In the genomic region with DNA sequence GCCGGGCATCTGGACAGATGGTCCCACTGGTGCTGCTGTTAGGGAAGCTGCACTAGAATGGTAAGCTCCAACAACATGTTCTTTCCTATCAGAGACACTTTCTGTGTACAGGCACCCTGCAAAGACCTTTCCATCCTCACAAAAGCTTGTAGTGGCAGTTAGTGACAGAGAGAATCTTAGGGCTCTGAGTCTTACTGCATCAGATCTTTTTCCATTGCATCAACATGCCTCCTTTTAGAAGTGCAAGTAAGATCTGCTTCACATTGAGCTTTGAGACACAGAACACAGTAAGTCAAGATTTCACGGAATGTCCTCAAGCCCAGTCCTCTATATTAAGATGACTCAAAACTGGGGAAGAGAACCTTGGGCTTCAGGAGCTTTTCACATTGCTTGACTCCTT, we compare ENCODE assay signal across 16 cellular contexts. TPM values are rescaled to one million over a fixed set of nuclear protein-coding genes. Genes with fewer than 3 reads are reported as not detected.
A peak's percentile ranks its signal among the peaks of the same experiment; 100 is the strongest.
DNase-seq lines count a peak whose midpoint lies in the region; ATAC-seq and TF ChIP-seq lines count a peak whose summit lies in the region.
"Had no signal": no experiment of that assay in that cellular context is flagged by ENCODE, and none has a peak within 500 bp of the region (broad histone marks: within the 10 kb centered on the region; RNA-seq: fewer than 3 reads in every experiment).

No MANE protein-coding gene starts in this region.

- peak overlapping the region; percentile 32 for H3K27ac ChIP-seq in CD4-positive, alpha-beta memory T cell (ENCODE audit: low read depth, low read length)
- H3K27ac ChIP-seq in Karpas-422 (ENCODE audit: low read length) (no peak overlapping the region), ascending aorta (peak overlapping the region; percentile 27 to 73)
- H3K27ac ChIP-seq in naive thymus-derived CD4-positive, alpha-beta T cell (ENCODE audit: low read depth, low read length), result peak overlapping the region; percentile 96
- H3K27ac ChIP-seq: psoas muscle had no signal

- POLR2A ChIA-PET in CD4-positive, alpha-beta memory T cell (lab: Charles Lee; ENCODE audit: partially characterized antibody), result interaction anchor here (0.7 to 25.4 kb wide), 15 partner anchors 8 to 308 kb away, joined by 3 to 743 read pairs (median 4); a partner anchor contains a TSS
- POLR2A ChIA-PET in naive thymus-derived CD4-positive, alpha-beta T cell (lab: Charles Lee), result interaction anchor here (1.4 to 27.5 kb wide), 8 partner anchors 8 to 154 kb away, joined by 3 to 643 read pairs (median 212); a partner anchor contains a TSS

- H3K79me2 ChIP-seq in Karpas-422 (ENCODE audit: low read length), result no peaks in the 10 kb centered on the region

- H3K9me3 Mint-ChIP-seq in CD4-positive, alpha-beta memory T cell, result peaks cover 0 to 2% (median 0%) of the 10 kb centered on the region in 8 donors
- peaks cover 0 to 17% (median 2%) of the 10 kb centered on the region in 11 donors for H3K9me3 Mint-ChIP-seq in naive thymus-derived CD4-positive, alpha-beta T cell
- H3K9me3 Mint-ChIP-seq: mesothelial cell of epicardium; stimulated activated naive CD8-positive, alpha-beta T cell treated with anti-CD3 and anti-CD28 coated beads, Interleukin-15, amount 100 ng/mL, for 72 hours; WTC11 had no signal

- no peak for DNase-seq in CD4-positive, alpha-beta memory T cell
- DNase-seq in Karpas-422 (peak; percentile 7), ascending aorta (ENCODE audit: low spot score in 2 of 2) (no peak), ureter (ENCODE audit: low spot score) (no peak), HuH-7.5 (ENCODE audit: low spot score) (no peak)
- DNase-seq in naive thymus-derived CD4-positive, alpha-beta T cell, result peak in 3 of 9 donors; percentile 59 to 75 (median 61)
- DNase-seq: COR-L47, NCI-H1930, NCI-H774, psoas muscle had no signal

- H3K9me2 ChIP-seq in Karpas-422 (replicated peaks; ENCODE audit: insufficient read depth, low read length), result no peaks in the 10 kb centered on the region

- no peak for TF ChIP-seq CTCF in ascending aorta (IDR thresholded peaks at IDR 0.05)

- no peak overlapping the region for H3K4me2 ChIP-seq in Karpas-422 (ENCODE audit: low read depth, low read length, poor library complexity, severe bottlenecking)

- CTCF ChIA-PET in CD4-positive, alpha-beta memory T cell (lab: Charles Lee; ENCODE audit: partially characterized antibody), result interaction anchor here (1.0 to 1.9 kb wide), 5 partner anchors 8 to 155 kb away, joined by 3 to 8 read pairs (median 5); no protein-coding TSS in a partner anchor
- CTCF ChIA-PET in naive thymus-derived CD4-positive, alpha-beta T cell (lab: Charles Lee), result interaction anchor here (0.8 to 1.5 kb wide), 5 partner anchors 12 to 52 kb away, joined by 3 read pairs; a partner anchor contains a TSS

- intact Hi-C loops in CD4-positive, alpha-beta memory T cell (cut with micrococcal nuclease), result no loop called here
- intact Hi-C loops in ascending aorta (cut with DNase I), result no loop called here
- intact Hi-C loops in naive thymus-derived CD4-positive, alpha-beta T cell (cut with micrococcal nuclease), result loop anchor here in 1 of 2 donors (1.0 kb wide), 1 partner anchor 71 kb away; no protein-coding TSS in a partner anchor

- peaks cover 12 to 14% of the 10 kb centered on the region in 2 donors for H3K36me3 Mint-ChIP-seq in CD4-positive, alpha-beta memory T cell
- H3K36me3 Mint-ChIP-seq in naive thymus-derived CD4-positive, alpha-beta T cell, result peaks cover 0 to 70% (median 20%) of the 10 kb centered on the region in 5 donors
- H3K36me3 Mint-ChIP-seq: mesothelial cell of epicardium, WTC11 had no signal

- peak overlapping the region; percentile 87 to 100 (median 98) for H3K27ac Mint-ChIP-seq in CD4-positive, alpha-beta memory T cell
- H3K27ac Mint-ChIP-seq in naive thymus-derived CD4-positive, alpha-beta T cell, result peak overlapping the region; percentile 95 to 100 (median 98)
- H3K27ac Mint-ChIP-seq: mesothelial cell of epicardium, WTC11 had no signal

- H3K9ac ChIP-seq in Karpas-422 (ENCODE audit: low read length), result no peak overlapping the region

- H4K20me1 ChIP-seq in Karpas-422 (ENCODE audit: insufficient read depth, low read depth, low read length), result no peaks in the 10 kb centered on the region

- peak overlapping the region in 5 of 8 donors; percentile 32 to 71 (median 55) for H3K4me3 Mint-ChIP-seq in CD4-positive, alpha-beta memory T cell
- peak overlapping the region; percentile 17 to 90 (median 76) for H3K4me3 Mint-ChIP-seq in naive thymus-derived CD4-positive, alpha-beta T cell
- H3K4me3 Mint-ChIP-seq: mesothelial cell of epicardium, WTC11 had no signal

- H3K4me1 Mint-ChIP-seq in CD4-positive, alpha-beta memory T cell, result peaks cover 62 to 94% (median 76%) of the 10 kb centered on the region in 4 donors
- H3K4me1 Mint-ChIP-seq in naive thymus-derived CD4-positive, alpha-beta T cell, result peaks cover 67 to 97% (median 88%) of the 10 kb centered on the region in 7 donors

- H3K4me3 ChIP-seq in CD4-positive, alpha-beta memory T cell (ENCODE audit: low read length in 2 of 2), result no peak overlapping the region
- H3K4me3 ChIP-seq in Karpas-422 (ENCODE audit: low read length), result no peak overlapping the region
- H3K4me3 ChIP-seq in ascending aorta, result no peak overlapping the region
- peak overlapping the region; percentile 34 for H3K4me3 ChIP-seq in naive thymus-derived CD4-positive, alpha-beta T cell (ENCODE audit: low read length)
- H3K4me3 ChIP-seq: K562, psoas muscle had no signal

- H3K4me1 ChIP-seq in CD4-positive, alpha-beta memory T cell (ENCODE audit: insufficient read depth, low read length), result peaks cover 91% of the 10 kb centered on the region
- H3K4me1 ChIP-seq in Karpas-422 (ENCODE audit: low read length) (peaks cover 7% of the 10 kb centered on the region), ascending aorta (no peaks in the 10 kb centered on the region)
- peaks cover 46 to 91% of the 10 kb centered on the region in 2 donors for H3K4me1 ChIP-seq in naive thymus-derived CD4-positive, alpha-beta T cell (ENCODE audit: control insufficient read depth in 2 of 2, insufficient read depth in 2 of 2, low read length in 2 of 2)
- H3K4me1 ChIP-seq: psoas muscle had no signal

- no peaks in the 10 kb centered on the region for H3K27me3 Mint-ChIP-seq in CD4-positive, alpha-beta memory T cell
- no peaks in the 10 kb centered on the region for H3K27me3 Mint-ChIP-seq in naive thymus-derived CD4-positive, alpha-beta T cell
- H3K27me3 Mint-ChIP-seq: stimulated activated naive CD8-positive, alpha-beta T cell treated with anti-CD3 and anti-CD28 coated beads, Interleukin-15, amount 100 ng/mL, for 72 hours had no signal

- H3K36me3 ChIP-seq in CD4-positive, alpha-beta memory T cell (ENCODE audit: insufficient read depth, low read length), result no peaks in the 10 kb centered on the region
- no peaks in the 10 kb centered on the region for H3K36me3 ChIP-seq in Karpas-422 (ENCODE audit: insufficient read depth, low read length)
- no peaks in the 10 kb centered on the region for H3K36me3 ChIP-seq in ascending aorta
- H3K36me3 ChIP-seq in naive thymus-derived CD4-positive, alpha-beta T cell (ENCODE audit: control insufficient read depth in 2 of 3, insufficient read depth in 3 of 3, low read length in 3 of 3), result no peaks in the 10 kb centered on the region

- ATAC-seq in naive thymus-derived CD4-positive, alpha-beta T cell, result no peak
- ATAC-seq in GM19463 (IDR thresholded peaks at IDR 0.05; ENCODE audit: unreplicated experiment), result no peak
- no peak for ATAC-seq in HG03565 (IDR thresholded peaks at IDR 0.05; ENCODE audit: unreplicated experiment)
- ATAC-seq: K562, WTC11 had no signal

- H3K9me3 ChIP-seq in CD4-positive, alpha-beta memory T cell (ENCODE audit: control insufficient read depth in 1 of 2, low read length in 2 of 2), result no peaks in the 10 kb centered on the region
- H3K9me3 ChIP-seq in Karpas-422 (ENCODE audit: low read length), result no peaks in the 10 kb centered on the region
- H3K9me3 ChIP-seq in ascending aorta, result no peaks in the 10 kb centered on the region
- no peaks in the 10 kb centered on the region for H3K9me3 ChIP-seq in naive thymus-derived CD4-positive, alpha-beta T cell (ENCODE audit: control insufficient read depth in 2 of 3, low read length in 3 of 3)
- H3K9me3 ChIP-seq: psoas muscle had no signal

- no peaks in the 10 kb centered on the region for H3K27me3 ChIP-seq in CD4-positive, alpha-beta memory T cell (ENCODE audit: insufficient read depth, low read length)
- H3K27me3 ChIP-seq in Karpas-422 (ENCODE audit: low read length) (no peaks in the 10 kb centered on the region), ascending aorta (no peaks in the 10 kb centered on the region)
- H3K27me3 ChIP-seq in naive thymus-derived CD4-positive, alpha-beta T cell (ENCODE audit: control insufficient read depth in 2 of 2, insufficient read depth in 2 of 2, low read length in 2 of 2), result no peaks in the 10 kb centered on the region

- no peak overlapping the region for H2AFZ ChIP-seq in Karpas-422 (ENCODE audit: low read length)

RNA-seq across cellular contexts. Expression of a gene that starts 52.6 kb away (rescaled TPM):
- 100 to 1,000 TPM; 225 to 239 TPM for total RNA-seq in CD4-positive, alpha-beta memory T cell
- polyA plus RNA-seq in CD4-positive, alpha-beta memory T cell, result 100 to 1,000 TPM; 136 to 149 TPM
- total RNA-seq in Karpas-422 (2014; rRNA removed; shearing (Covaris generic); ENCODE audit: low replicate concordance), result not detected in 2 replicates
- total RNA-seq in ascending aorta, result 18.8 TPM
- total RNA-seq in naive thymus-derived CD4-positive, alpha-beta T cell, result 100 to 1,000 TPM; 200 to 329 (median 290) TPM
- polyA plus RNA-seq in naive thymus-derived CD4-positive, alpha-beta T cell, result 100 to 1,000 TPM in 1 of 2 donors, 10 to 100 TPM in 1; 90.6 to 115 TPM
- 24.4 TPM for total RNA-seq in ureter

Comparison
In these comparisons a context has a peak if more than half of its experiments do, and no peak if none do; other contexts are left out.
1. RNA of a gene that starts 52.6 kb away (total RNA-seq): 200 to 329 TPM in naive thymus-derived CD4-positive, alpha-beta T cell, 225 to 239 TPM in CD4-positive, alpha-beta memory T cell, 24.4 TPM in ureter (single experiment) and 18.8 TPM in ascending aorta (single experiment); not detected in Karpas-422; every median in the first group is over 10 times any median in the second.